ENCODE assay signal across 15 cellular contexts in the genomic region with DNA sequence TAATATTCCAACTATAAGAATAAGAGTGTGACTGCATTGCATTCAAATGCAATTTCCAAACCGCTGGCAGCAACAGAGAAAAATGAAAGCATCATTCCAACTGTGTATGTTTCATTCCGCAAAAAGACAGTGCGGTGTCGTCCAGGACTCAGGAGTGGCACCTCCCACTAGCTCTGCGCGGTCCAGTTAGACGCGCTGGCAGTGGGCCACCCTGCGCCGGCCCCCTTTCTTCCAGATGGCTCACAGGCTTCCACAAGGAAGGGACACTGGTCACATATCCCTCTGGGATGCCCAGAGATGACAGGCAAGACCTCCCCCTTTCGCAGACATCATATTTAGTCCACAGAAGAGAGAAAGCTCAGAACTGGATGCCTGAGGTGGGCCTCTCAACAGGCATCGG. TPM values are rescaled to one million over a fixed set of nuclear protein-coding genes. Genes with fewer than 3 reads are reported as not detected.
DNase-seq lines count a peak whose midpoint lies in the region; ATAC-seq and TF ChIP-seq lines count a peak whose summit lies in the region.
"Had no signal": no experiment of that assay in that cellular context is flagged by ENCODE, and none has a peak within 500 bp of the region (broad histone marks: within the 10 kb centered on the region; RNA-seq: fewer than 3 reads in every experiment).

No MANE protein-coding gene starts in this region.

- H3K79me2 ChIP-seq in osteoblast (ENCODE audit: insufficient read depth, low read length), result no peaks in the 10 kb centered on the region

- peaks cover 3% of the 10 kb centered on the region for H3K4me1 Mint-ChIP-seq in T-helper 17 cell
- H3K4me1 Mint-ChIP-seq in activated T-cell treated with anti-CD3 and anti-CD28 coated beads, Interleukin-2, amount 50 U/mL, for 4 hours (ENCODE audit: low read depth), result no peaks in the 10 kb centered on the region
- H3K4me1 Mint-ChIP-seq: H9 had no signal

- H3K4me1 ChIP-seq in left ventricle myocardium inferior (no peaks in the 10 kb centered on the region), osteoblast (ENCODE audit: insufficient read depth, low read length) (no peaks in the 10 kb centered on the region)
- H3K4me1 ChIP-seq: BE2C, Caco-2 had no signal

- no peak overlapping the region for H3K27ac ChIP-seq in left ventricle myocardium inferior (replicated peaks)
- H3K27ac ChIP-seq in osteoblast (ENCODE audit: low read depth, low read length), result no peak overlapping the region

- H4K20me1 ChIP-seq in osteoblast (ENCODE audit: insufficient read depth, low read length), result no peaks in the 10 kb centered on the region

- no peaks in the 10 kb centered on the region for H3K27me3 Mint-ChIP-seq in T-helper 17 cell
- H3K27me3 Mint-ChIP-seq in activated T-cell treated with anti-CD3 and anti-CD28 coated beads, Interleukin-2, amount 50 U/mL, for 4 hours (ENCODE audit: low read depth), result no peaks in the 10 kb centered on the region
- H3K27me3 Mint-ChIP-seq: CD8-positive, alpha-beta memory T cell had no signal

- ATAC-seq in left ventricle myocardium superior (no peak), T-helper 17 cell (no peak)
- ATAC-seq in activated T-cell treated with anti-CD3 and anti-CD28 coated beads, Interleukin-2, amount 50 U/mL, for 4 hours, result no peak

- no peaks in the 10 kb centered on the region for H3K9me3 ChIP-seq in left ventricle myocardium inferior (replicated peaks)
- H3K9me3 ChIP-seq in T-helper 17 cell (ENCODE audit: control insufficient read depth, low read length, poor library complexity, severe bottlenecking), result no peaks in the 10 kb centered on the region
- H3K9me3 ChIP-seq in osteoblast (ENCODE audit: low read depth, low read length), result no peaks in the 10 kb centered on the region
- H3K9me3 ChIP-seq: BE2C, Caco-2 had no signal

- no peak overlapping the region for H3K4me3 Mint-ChIP-seq in T-helper 17 cell
- no peak overlapping the region for H3K4me3 Mint-ChIP-seq in activated T-cell treated with anti-CD3 and anti-CD28 coated beads, Interleukin-2, amount 50 U/mL, for 4 hours
- H3K4me3 Mint-ChIP-seq: CD8-positive, alpha-beta memory T cell; H9 had no signal

- H3K27ac Mint-ChIP-seq in T-helper 17 cell, result peak overlapping the region; percentile 4

- H3K36me3 ChIP-seq in left ventricle myocardium inferior, result peaks cover 89% of the 10 kb centered on the region
- H3K36me3 ChIP-seq in osteoblast (ENCODE audit: insufficient read depth, low read length), result peaks cover 44% of the 10 kb centered on the region
- H3K36me3 ChIP-seq: BE2C had no signal

- no peak overlapping the region for H3K4me3 ChIP-seq in left ventricle myocardium inferior
- H3K4me3 ChIP-seq in osteoblast (ENCODE audit: insufficient read depth, low read length), result no peak overlapping the region

- DNase-seq in left ventricle myocardium inferior, result peak; percentile 1
- DNase-seq in left ventricle myocardium superior, result no peak
- no peak for DNase-seq in T-helper 17 cell
- peak; percentile 56 for DNase-seq in osteoblast (ENCODE audit: insufficient read length, low spot score, missing footprints)
- no peak for DNase-seq in Ammon's horn (ENCODE audit: low spot score)
- DNase-seq in activated T-cell treated with anti-CD3 and anti-CD28 coated beads, Interleukin-2, amount 50 U/mL, for 4 hours, result no peak
- no peak for DNase-seq in stimulated activated CD4-positive, alpha-beta T cell treated with anti-CD3 and anti-CD28 coated beads, Interleukin-4, amount 100 ng/mL, for 4 hours
- DNase-seq: BE2C; Caco-2; CD8-positive, alpha-beta memory T cell; DND-41; GDM1; GOT3; H9 had no signal

- intact Hi-C loops in left ventricle myocardium inferior (cut with micrococcal nuclease), result no loop called here
- intact Hi-C loops in left ventricle myocardium superior (cut with micrococcal nuclease), result no loop called here

- TF ChIP-seq CTCF in left ventricle myocardium inferior (IDR thresholded peaks at IDR 0.05; ENCODE audit: borderline replicate concordance) (no peak), osteoblast (IDR thresholded peaks at IDR 0.05; ENCODE audit: extremely low read depth, low read depth, low read length) (no peak)

- H3K4me2 ChIP-seq in osteoblast (ENCODE audit: insufficient read depth, low read length), result no peak overlapping the region

- H2AFZ ChIP-seq in osteoblast (ENCODE audit: low read length), result no peak overlapping the region

- H3K27me3 ChIP-seq in left ventricle myocardium inferior (ENCODE audit: low read depth) (no peaks in the 10 kb centered on the region), osteoblast (ENCODE audit: insufficient read depth, low read length) (no peaks in the 10 kb centered on the region)
- H3K27me3 ChIP-seq: BE2C had no signal

- peaks cover 7% of the 10 kb centered on the region for H3K36me3 Mint-ChIP-seq in T-helper 17 cell (ENCODE audit: low read depth)
- peaks cover 38% of the 10 kb centered on the region for H3K36me3 Mint-ChIP-seq in activated T-cell treated with anti-CD3 and anti-CD28 coated beads, Interleukin-2, amount 50 U/mL, for 4 hours (ENCODE audit: insufficient read depth)

- no peaks in the 10 kb centered on the region for H3K9me3 Mint-ChIP-seq in activated T-cell treated with anti-CD3 and anti-CD28 coated beads, Interleukin-2, amount 50 U/mL, for 4 hours
- H3K9me3 Mint-ChIP-seq: CD8-positive, alpha-beta memory T cell; H9 had no signal

RNA-seq across cellular contexts. Expression of gene WRAP73, which starts 11.9 kb away (rescaled TPM):
- total RNA-seq in left ventricle myocardium inferior (12.7 TPM), left ventricle myocardium superior (12.5 TPM), T-helper 17 cell (10 to 100 TPM; 24.8 to 25.9 TPM), osteoblast (9.8 and 12.4 TPM in 2 replicates)
- 10 to 100 TPM; 32.7 to 36.3 (median 34.5) TPM for total RNA-seq in activated T-cell treated with anti-CD3 and anti-CD28 coated beads, Interleukin-2, amount 50 U/mL, for 4 hours

RNA-seq across cellular contexts. Expression of gene TPRG1L, which starts 13.2 kb away (rescaled TPM):
- 54.0 TPM for total RNA-seq in left ventricle myocardium inferior
- 48.6 TPM for total RNA-seq in left ventricle myocardium superior
- 10 to 100 TPM; 30.3 to 34.9 TPM for total RNA-seq in T-helper 17 cell
- 30.9 and 35.8 TPM in 2 replicates for total RNA-seq in osteoblast
- total RNA-seq in activated T-cell treated with anti-CD3 and anti-CD28 coated beads, Interleukin-2, amount 50 U/mL, for 4 hours, result 10 to 100 TPM; 15.0 to 17.6 (median 16.0) TPM

RNA-seq across cellular contexts. Expression of gene TP73, which starts 14.3 kb away (rescaled TPM):
- 0.05 TPM for total RNA-seq in left ventricle myocardium inferior
- 0.05 TPM for total RNA-seq in left ventricle myocardium superior
- total RNA-seq in T-helper 17 cell, result under 1 TPM in 1 of 2 donors, not detected in 1; 0.31 TPM
- not detected in 2 replicates for total RNA-seq in osteoblast
- total RNA-seq in activated T-cell treated with anti-CD3 and anti-CD28 coated beads, Interleukin-2, amount 50 U/mL, for 4 hours, result under 1 TPM; 0.05 to 0.16 (median 0.08) TPM
- total RNA-seq: HT1080 had no signal

RNA-seq across cellular contexts. Expression of gene MEGF6, which starts 26.7 kb away (rescaled TPM):
- total RNA-seq in left ventricle myocardium inferior, result 9.5 TPM
- 11.6 TPM for total RNA-seq in left ventricle myocardium superior
- total RNA-seq in T-helper 17 cell, result 10 to 100 TPM; 63.1 to 63.8 TPM
- total RNA-seq in osteoblast, result 61.9 and 85.4 TPM in 2 replicates
- total RNA-seq in activated T-cell treated with anti-CD3 and anti-CD28 coated beads, Interleukin-2, amount 50 U/mL, for 4 hours, result under 1 TPM; 0.43 to 0.98 (median 0.84) TPM

Comparison
In these comparisons a context has a peak if more than half of its experiments do, and no peak if none do; other contexts are left out.
1. DNase-seq: peak in left ventricle myocardium inferior (single experiment) and osteoblast (single experiment); none in left ventricle myocardium superior (single experiment), T-helper 17 cell (0 of 3), Ammon's horn (single experiment), activated T-cell treated with anti-CD3 and anti-CD28 coated beads, Interleukin-2, amount 50 U/mL, for 4 hours (single experiment) and stimulated activated CD4-positive, alpha-beta T cell treated with anti-CD3 and anti-CD28 coated beads, Interleukin-4, amount 100 ng/mL, for 4 hours (0 of 2).